In genomic region chrX:68832516-68833447, GRCh38 we compare ENCODE assay signal across 12 cellular contexts. TPM values are rescaled to one million over a fixed set of nuclear protein-coding genes. Genes with fewer than 3 reads are reported as not detected.
DNase-seq lines count a peak whose midpoint lies in the region; ATAC-seq and TF ChIP-seq lines count a peak whose summit lies in the region.
"Had no signal": no experiment of that assay in that cellular context is flagged by ENCODE, and none has a peak within 500 bp of the region (broad histone marks: within the 10 kb centered on the region; RNA-seq: fewer than 3 reads in every experiment).

No MANE protein-coding gene starts in this region.

- H3K27ac ChIP-seq in mucosa of rectum (ENCODE audit: low read depth in 2 of 2, low read length in 2 of 2) (peak overlapping the region; percentile 85 to 87), upper lobe of left lung (peak overlapping the region in 3 of 4 donors; percentile 89 to 92 (median 90))

- H3K9ac ChIP-seq in mucosa of rectum (ENCODE audit: low read depth in 1 of 2, low read length in 2 of 2) = peak overlapping the region in 1 of 2 donors; percentile 66

- 56 to 61% methylated on average over 4 to 12 of the region's 12 CpGs for WGBS in upper lobe of left lung, 2 donors

- H3K36me3 ChIP-seq in mucosa of rectum (ENCODE audit: control insufficient read depth in 2 of 2, insufficient read depth in 2 of 2, low read length in 2 of 2) = peaks cover 0 to 3% of the 10 kb centered on the region in 2 donors
- no peaks in the 10 kb centered on the region for H3K36me3 ChIP-seq in upper lobe of left lung

- no peak for TF ChIP-seq EP300 in upper lobe of left lung (IDR thresholded peaks at IDR 0.05)

- TF ChIP-seq POLR2A in upper lobe of left lung (IDR thresholded peaks at IDR 0.05) = no peak

- H3K9me3 ChIP-seq in mucosa of rectum (ENCODE audit: control insufficient read depth in 2 of 2, low read length in 2 of 2) (no peaks in the 10 kb centered on the region), upper lobe of left lung (no peaks in the 10 kb centered on the region)

- TF ChIP-seq CTCF in upper lobe of left lung (IDR thresholded peaks at IDR 0.05) = no peak

- H3K4me3 ChIP-seq in mucosa of rectum (ENCODE audit: low read length in 2 of 2) = peak overlapping the region; percentile 74 to 76
- H3K4me3 ChIP-seq in upper lobe of left lung = peak overlapping the region in 3 of 4 donors; percentile 64 to 82 (median 71)

- peaks cover 0 to 2% of the 10 kb centered on the region in 2 donors for H3K27me3 ChIP-seq in mucosa of rectum (ENCODE audit: control insufficient read depth in 2 of 2, insufficient read depth in 2 of 2, low read length in 2 of 2)
- H3K27me3 ChIP-seq in upper lobe of left lung = no peaks in the 10 kb centered on the region

- peaks cover 11 to 28% of the 10 kb centered on the region in 2 donors for H3K4me1 ChIP-seq in mucosa of rectum (ENCODE audit: control insufficient read depth in 2 of 2, insufficient read depth in 2 of 2, low read length in 2 of 2)
- H3K4me1 ChIP-seq in upper lobe of left lung = peaks cover 0 to 7% (median 0%) of the 10 kb centered on the region in 4 donors

- peak; percentile 9 for DNase-seq in activated CD8-positive, alpha-beta memory T cell treated with anti-CD3 and anti-CD28 coated beads, Interleukin-2, amount 50 U/mL, for 4 hours
- DNase-seq in activated CD8-positive, alpha-beta memory T cell treated with anti-CD3 and anti-CD28 coated beads, Interleukin-2, amount 50 U/mL, for 48 hours = no peak
- peak; percentile 42 for DNase-seq in ecto neural progenitor cell (ENCODE audit: low spot score)
- peak in 1 of 2 donors; percentile 15 for DNase-seq in upper lobe of left lung
- DNase-seq in NOMO-1 (lab: John Stamatoyannopoulos, UW; ENCODE audit: unreplicated experiment in 2 of 2) = no peak
- no peak for DNase-seq in dermis blood vessel endothelial cell
- DNase-seq in hepatic stellate cell (ENCODE audit: low spot score) = no peak
- DNase-seq: ACHN; activated CD4-positive, alpha-beta T cell treated with anti-CD3 and anti-CD28 coated beads for 1 hour; central memory CD4-positive, alpha-beta T cell; midbrain had no signal

- no peak for ATAC-seq in upper lobe of left lung (ENCODE audit: low FRiP score in 2 of 2)

RNA-seq across cellular contexts. Expression of gene EFNB1, which starts 4.0 kb away (rescaled TPM):
- 10 to 100 TPM; 17.8 to 74.7 (median 40.0) TPM for total RNA-seq in upper lobe of left lung
- 30.0 and 43.4 TPM in 2 replicates for total RNA-seq in dermis blood vessel endothelial cell

Comparison
In these comparisons a context has a peak if more than half of its experiments do, and no peak if none do; other contexts are left out.
1. DNase-seq: peak in activated CD8-positive, alpha-beta memory T cell treated with anti-CD3 and anti-CD28 coated beads, Interleukin-2, amount 50 U/mL, for 4 hours (single experiment) and ecto neural progenitor cell (single experiment); none in activated CD8-positive, alpha-beta memory T cell treated with anti-CD3 and anti-CD28 coated beads, Interleukin-2, amount 50 U/mL, for 48 hours (single experiment), NOMO-1 (0 of 2), dermis blood vessel endothelial cell (single experiment) and hepatic stellate cell (single experiment).